In the genomic region with DNA sequence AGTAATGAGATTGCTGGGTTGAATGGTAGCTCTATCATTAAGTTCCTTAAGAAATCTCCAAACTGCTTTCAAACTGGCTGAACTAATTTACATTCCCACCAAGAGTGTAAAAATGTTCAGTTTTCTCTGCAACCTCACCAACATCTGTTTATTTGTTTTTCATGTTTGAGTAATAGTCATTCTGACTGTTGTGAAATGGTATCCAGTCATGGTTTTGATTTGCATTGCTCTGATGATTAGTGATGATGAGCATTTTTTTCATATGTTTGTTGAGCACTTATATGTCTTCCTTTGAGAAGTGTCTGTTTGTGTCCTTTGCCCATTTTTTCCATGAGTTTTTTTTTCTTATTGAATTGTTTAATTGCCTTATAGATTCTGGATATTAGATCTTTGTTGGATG, we compare ENCODE assay signal across 39 cellular contexts. TPM values are rescaled to one million over a fixed set of nuclear protein-coding genes. Genes with fewer than 3 reads are reported as not detected.
"Had no signal": no experiment of that assay in that cellular context is flagged by ENCODE, and none has a peak within 500 bp of the region (broad histone marks: within the 10 kb centered on the region; RNA-seq: fewer than 3 reads in every experiment).

No MANE protein-coding gene starts in this region.

- H3K27ac ChIP-seq: brain microvascular endothelial cell, cardiac muscle cell, colonic mucosa, gastroesophageal sphincter, heart right ventricle, WERI-Rb-1 had no signal

- H3K36me3 ChIP-seq: brain microvascular endothelial cell, cardiac muscle cell, colonic mucosa, gastroesophageal sphincter, heart right ventricle, WERI-Rb-1 had no signal

- H3K4me3 Mint-ChIP-seq: activated B cell treated with CpG ODN at 0.5 μM for 24 hours; activated CD8-positive, alpha-beta T cell treated with anti-CD3 and anti-CD28 coated beads for 36 hours; activated naive CD8-positive, alpha-beta T cell; activated T-cell treated with anti-CD3 and anti-CD28 coated beads, Interleukin-2, amount 50 U/mL, for 4 hours; activated T-helper 17 cell treated with anti-CD3 and anti-CD28 coated beads, Interleukin-2, amount 50 U/mL, for 72 hours; T-helper 17 cell; T-helper 2 cell treated with Interferon-gamma antibody and Interleukin-4, amounts not matched to agents 5 μg/mL and 100 μg/mL, for 36 hours had no signal

- H3K27me3 ChIP-seq: brain microvascular endothelial cell, cardiac muscle cell, colonic mucosa had no signal

- H3K4me1 ChIP-seq: colonic mucosa, gastroesophageal sphincter, heart right ventricle had no signal

- H3K9me3 ChIP-seq: colonic mucosa had no signal

- H3K4me1 Mint-ChIP-seq: activated B cell treated with CpG ODN at 0.5 μM for 24 hours; activated T-helper 17 cell treated with anti-CD3 and anti-CD28 coated beads, Interleukin-2, amount 50 U/mL, for 72 hours; T-helper 17 cell had no signal

- ATAC-seq: activated CD4-positive, CD25-positive, alpha-beta regulatory T cell treated with anti-CD3 and anti-CD28 coated beads, Interleukin-2, amount 50 U/mL, for 24 hours; activated CD8-positive, alpha-beta T cell treated with anti-CD3 and anti-CD28 coated beads for 36 hours; activated T-cell treated with anti-CD3 and anti-CD28 coated beads, Interleukin-2, amount 50 U/mL, for 4 hours; activated T-helper 17 cell treated with anti-CD3 and anti-CD28 coated beads, Interleukin-2, amount 50 U/mL, for 72 hours; esophagus mucosa; gastroesophageal sphincter; heart right ventricle; T-helper 17 cell had no signal

- FAIRE-seq: astrocyte, endometrium had no signal

- DNase-seq: activated B cell treated with CpG ODN at 0.5 μM for 24 hours; activated CD4-positive, alpha-beta T cell treated with anti-CD3 and anti-CD28 coated beads for 48 hours; activated CD4-positive, alpha-beta T cell treated with anti-CD3 and anti-CD28 coated beads, Interleukin-2, amount 50 U/mL, for 1 hour; activated CD4-positive, alpha-beta T cell treated with anti-CD3 and anti-CD28 coated beads, Interleukin-2, amount 50 U/mL, for 48 hours; activated CD8-positive, alpha-beta memory T cell treated with anti-CD3 and anti-CD28 coated beads for 24 hours; activated CD8-positive, alpha-beta T cell treated with anti-CD3 and anti-CD28 coated beads for 36 hours; activated effector memory CD4-positive, alpha-beta T cell treated with Interleukin-2 at 50 U/mL for 16 hours; activated gamma-delta T cell treated with Interleukin-2 at 50 U/mL for 16 hours; activated naive CD4-positive, alpha-beta T cell treated with anti-CD3 and anti-CD28 coated beads, Interleukin-2, amount 50 U/mL, for 16 hours; activated naive CD4-positive, alpha-beta T cell treated with Interleukin-2 at 50 U/mL for 16 hours; activated T-cell treated with anti-CD3 and anti-CD28 coated beads, Interleukin-2, amount 50 U/mL, for 4 hours; amniotic stem cell; anterior cingulate cortex; brain microvascular endothelial cell; central memory CD4-positive, alpha-beta T cell; cerebellar nuclear complex; colonic mucosa; effector CD8-positive, alpha-beta T cell; foreskin melanocyte; heart right ventricle; T-helper 1 cell; T-helper 17 cell; T1000; WERI-Rb-1 had no signal

- H3K4me3 ChIP-seq: cardiac muscle cell, colonic mucosa, gastroesophageal sphincter, heart right ventricle had no signal

- H3K27ac Mint-ChIP-seq: activated B cell treated with CpG ODN at 0.5 μM for 24 hours; activated CD8-positive, alpha-beta T cell treated with anti-CD3 and anti-CD28 coated beads for 36 hours; activated naive CD8-positive, alpha-beta T cell; activated T-helper 17 cell treated with anti-CD3 and anti-CD28 coated beads, Interleukin-2, amount 50 U/mL, for 72 hours; T-helper 17 cell; T-helper 2 cell treated with Interferon-gamma antibody and Interleukin-4, amounts not matched to agents 5 μg/mL and 100 μg/mL, for 36 hours had no signal

RNA-seq across cellular contexts. Expression of a gene that starts 24.9 kb away (rescaled TPM):
- total RNA-seq: activated B cell treated with CpG ODN at 0.5 μM for 24 hours; activated CD8-positive, alpha-beta T cell treated with anti-CD3 and anti-CD28 coated beads for 36 hours; activated T-cell treated with anti-CD3 and anti-CD28 coated beads, Interleukin-2, amount 50 U/mL, for 4 hours; activated T-helper 17 cell treated with anti-CD3 and anti-CD28 coated beads, Interleukin-2, amount 50 U/mL, for 72 hours; astrocyte; cardiac muscle cell; colonic mucosa; dermis microvascular lymphatic vessel endothelial cell; endothelial cell of umbilical vein; epithelial cell of proximal tubule; esophagus mucosa; fibroblast of villous mesenchyme; gastroesophageal sphincter; glomerular endothelial cell; heart right ventricle; T-helper 17 cell had no signal
- polyA plus RNA-seq: adipose tissue, cardiac muscle cell, endothelial cell of umbilical vein, heart right ventricle had no signal

RNA-seq across cellular contexts. Expression of a gene that starts 30.0 kb away (rescaled TPM):
- total RNA-seq: activated B cell treated with CpG ODN at 0.5 μM for 24 hours; activated CD8-positive, alpha-beta T cell treated with anti-CD3 and anti-CD28 coated beads for 36 hours; activated T-cell treated with anti-CD3 and anti-CD28 coated beads, Interleukin-2, amount 50 U/mL, for 4 hours; activated T-helper 17 cell treated with anti-CD3 and anti-CD28 coated beads, Interleukin-2, amount 50 U/mL, for 72 hours; astrocyte; cardiac muscle cell; colonic mucosa; dermis microvascular lymphatic vessel endothelial cell; endothelial cell of umbilical vein; epithelial cell of proximal tubule; esophagus mucosa; fibroblast of villous mesenchyme; gastroesophageal sphincter; glomerular endothelial cell; heart right ventricle; T-helper 17 cell had no signal
- polyA plus RNA-seq: adipose tissue, cardiac muscle cell, endothelial cell of umbilical vein, heart right ventricle had no signal

RNA-seq across cellular contexts. Expression of a gene that starts 44.9 kb away (rescaled TPM):
- total RNA-seq: activated B cell treated with CpG ODN at 0.5 μM for 24 hours; activated CD8-positive, alpha-beta T cell treated with anti-CD3 and anti-CD28 coated beads for 36 hours; activated T-cell treated with anti-CD3 and anti-CD28 coated beads, Interleukin-2, amount 50 U/mL, for 4 hours; activated T-helper 17 cell treated with anti-CD3 and anti-CD28 coated beads, Interleukin-2, amount 50 U/mL, for 72 hours; astrocyte; cardiac muscle cell; colonic mucosa; dermis microvascular lymphatic vessel endothelial cell; endothelial cell of umbilical vein; epithelial cell of proximal tubule; esophagus mucosa; fibroblast of villous mesenchyme; gastroesophageal sphincter; glomerular endothelial cell; heart right ventricle; T-helper 17 cell had no signal
- polyA plus RNA-seq: adipose tissue, cardiac muscle cell, endothelial cell of umbilical vein, heart right ventricle had no signal
